In the genomic region with DNA sequence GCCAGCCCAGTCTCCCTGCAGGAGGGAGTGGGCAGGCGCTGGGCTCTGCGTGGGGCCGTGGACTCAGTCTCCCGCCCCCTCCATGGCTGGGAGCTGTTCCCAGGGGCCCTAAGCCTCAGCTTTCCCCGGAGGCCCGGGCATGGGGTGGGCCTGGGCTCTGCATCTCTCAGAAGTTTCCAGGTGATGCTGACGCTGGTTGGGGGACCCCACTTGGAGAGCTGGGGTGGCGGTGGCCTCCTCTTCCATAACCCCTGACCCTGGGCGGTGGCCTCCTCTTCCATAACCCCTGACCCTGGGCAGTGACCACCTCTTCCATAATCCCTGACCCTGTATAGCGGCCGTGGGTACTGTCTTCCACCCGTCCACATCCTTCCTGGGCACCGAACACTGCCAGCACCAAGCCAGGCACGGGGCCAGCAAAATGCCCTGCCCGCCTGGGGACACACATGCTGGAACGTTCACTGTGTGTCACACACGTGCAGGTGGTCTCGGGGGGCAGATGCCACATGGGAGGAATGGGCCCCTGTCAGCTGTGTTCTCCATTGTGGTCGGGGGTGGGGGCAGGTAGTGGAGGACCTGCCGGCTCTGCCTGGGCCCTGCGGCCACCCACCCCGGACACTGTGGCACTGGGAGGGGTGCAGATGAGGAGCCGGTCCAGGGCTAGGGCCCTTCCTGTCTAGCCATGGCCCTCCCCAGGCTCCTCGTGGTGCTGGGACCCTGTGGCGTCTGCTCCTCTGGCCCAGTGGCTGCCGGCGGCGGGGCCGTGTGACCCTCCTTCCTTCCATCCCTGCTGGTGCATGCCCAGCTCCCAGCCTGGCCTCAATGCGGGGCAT, we compare ENCODE assay signal across 16 cellular contexts. TPM values are rescaled to one million over a fixed set of nuclear protein-coding genes. Genes with fewer than 3 reads are reported as not detected.
"Had no signal": no experiment of that assay in that cellular context is flagged by ENCODE, and none has a peak within 500 bp of the region (broad histone marks: within the 10 kb centered on the region; RNA-seq: fewer than 3 reads in every experiment).

No MANE protein-coding gene starts in this region.

- H3K9me3 ChIP-seq: esophagus squamous epithelium, gastroesophageal sphincter, spleen, testis, tibial nerve, upper lobe of right lung, vagina had no signal

- ATAC-seq: gastroesophageal sphincter; naive thymus-derived CD4-positive, alpha-beta T cell; sciatic nerve; stimulated activated memory B cell treated with anti-CD40 and anti-IgM and Interleukin-4, amounts not matched to agents 10 μg/mL and 1 μg/mL and 100 μg/mL, for 72 hours; upper lobe of right lung had no signal

- DNase-seq: esophagus squamous epithelium; islet precursor cell; mesendoderm; naive thymus-derived CD4-positive, alpha-beta T cell; spleen; stimulated activated CD4-positive, alpha-beta T cell treated with anti-CD3 and anti-CD28 coated beads, Interleukin-15, amount 100 ng/mL, for 24 hours; stimulated activated CD4-positive, alpha-beta T cell treated with anti-CD3 and anti-CD28 coated beads, Interleukin-1b, Interleukin-23, amount 100 ng/mL, for 48 hours; stimulated activated CD4-positive, alpha-beta T cell treated with anti-CD3 and anti-CD28 coated beads, Interleukin-4, amount 100 ng/mL, for 24 hours; testis; upper lobe of right lung had no signal

- H3K27ac ChIP-seq: esophagus squamous epithelium, gastroesophageal sphincter, spleen, testis, upper lobe of right lung, vagina had no signal

- H3K36me3 ChIP-seq: esophagus squamous epithelium, gastroesophageal sphincter, spleen, tibial nerve, upper lobe of right lung, vagina had no signal

- H3K4me3 ChIP-seq: esophagus squamous epithelium, gastroesophageal sphincter, spleen, testis, tibial nerve, upper lobe of right lung, vagina had no signal

- H3K4me1 ChIP-seq: esophagus squamous epithelium, gastroesophageal sphincter, spleen, upper lobe of right lung, vagina had no signal

- H3K27me3 ChIP-seq: testis, vagina had no signal

RNA-seq across cellular contexts. Expression of a gene that starts 10.7 kb away (rescaled TPM):
- polyA plus RNA-seq: liver; naive thymus-derived CD4-positive, alpha-beta T cell had no signal
